ENCODE assay signal across 11 cellular contexts in the genomic region with DNA sequence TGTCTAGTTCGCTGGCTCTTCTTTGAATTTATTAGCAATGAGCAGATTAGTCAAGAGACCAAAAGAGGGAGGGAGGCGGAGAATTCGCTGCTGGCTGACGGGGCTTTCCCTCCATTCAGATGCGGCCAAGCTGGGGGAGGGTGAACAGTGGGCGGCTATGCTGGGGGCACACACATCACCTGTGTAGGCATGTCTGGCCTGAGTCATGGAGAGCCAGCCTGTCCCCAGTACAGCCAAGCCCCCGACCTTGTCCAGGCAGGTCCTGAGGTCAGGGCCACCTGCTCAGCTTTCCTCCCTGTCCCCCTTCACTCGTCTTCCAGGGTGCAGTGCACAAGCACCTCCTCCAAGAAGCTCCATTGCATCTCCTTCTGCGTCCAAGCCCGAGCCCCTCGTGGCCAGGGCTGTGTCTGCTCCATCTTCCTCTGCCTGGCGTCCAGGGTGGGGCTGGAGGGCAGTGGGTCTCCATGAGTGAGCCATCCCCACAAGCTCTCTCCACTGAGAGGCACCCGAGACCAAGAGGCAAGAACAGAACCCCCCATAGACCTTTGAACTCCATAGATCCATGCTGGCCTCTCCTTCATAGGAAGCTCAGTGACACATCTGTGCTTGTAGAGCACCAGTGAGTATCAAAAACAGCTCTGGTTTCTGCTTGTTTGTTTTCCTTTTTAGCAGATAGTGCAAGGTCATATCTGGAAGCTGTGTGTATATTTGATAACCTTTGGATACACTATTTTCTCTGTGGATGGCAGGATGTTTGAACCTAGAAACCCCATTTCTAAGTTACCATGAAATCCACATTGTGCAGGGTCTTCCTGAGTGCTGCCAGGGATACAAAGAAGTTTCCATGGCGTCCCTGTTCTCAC. TPM values are rescaled to one million over a fixed set of nuclear protein-coding genes. Genes with fewer than 3 reads are reported as not detected.
A peak's percentile ranks its signal among the peaks of the same experiment; 100 is the strongest.
DNase-seq lines count a peak whose midpoint lies in the region; ATAC-seq and TF ChIP-seq lines count a peak whose summit lies in the region.
"Had no signal": no experiment of that assay in that cellular context is flagged by ENCODE, and none has a peak within 500 bp of the region (broad histone marks: within the 10 kb centered on the region; RNA-seq: fewer than 3 reads in every experiment).

No MANE protein-coding gene starts in this region.

- H3K36me3 ChIP-seq in WERI-Rb-1 (peaks cover 6% of the 10 kb centered on the region; the same call in 1 of the 2 replicates), gastrocnemius medialis (peaks cover 0 to 22% of the 10 kb centered on the region in 2 donors), Karpas-422 (ENCODE audit: insufficient read depth, low read length) (no peaks in the 10 kb centered on the region)
- H3K36me3 ChIP-seq: cardiac muscle cell had no signal

- TF ChIP-seq CTCF in WERI-Rb-1 (IDR thresholded peaks at IDR 0.05; ENCODE audit: low read depth, low read length) (no peak), gastrocnemius medialis (IDR thresholded peaks at IDR 0.05 in 4 of 5, conservative IDR thresholded peaks at IDR 0.05 in 1 of 5) (no peak)

- H3K27ac ChIP-seq in WERI-Rb-1 = peak overlapping the region; percentile 84
- H3K27ac ChIP-seq in right cardiac atrium (ENCODE audit: low read length) = peak overlapping the region; percentile 89
- peak overlapping the region; percentile 84 to 94 (median 90) for H3K27ac ChIP-seq in gastrocnemius medialis
- H3K27ac ChIP-seq in Karpas-422 (ENCODE audit: low read length) = no peak overlapping the region

- peaks cover 37% of the 10 kb centered on the region for H3K4me1 ChIP-seq in right cardiac atrium (ENCODE audit: control insufficient read depth, insufficient read depth, low read length)
- peaks cover 63 to 70% of the 10 kb centered on the region in 2 donors for H3K4me1 ChIP-seq in gastrocnemius medialis
- H3K4me1 ChIP-seq in Karpas-422 (ENCODE audit: low read length) = no peaks in the 10 kb centered on the region

- intact Hi-C loops in right cardiac atrium (cut with DNase I) = loop anchor here in 1 of 4 donors (2.0 kb wide), 1 partner anchor 16 kb away; no protein-coding TSS in a partner anchor
- intact Hi-C loops in gastrocnemius medialis (cut with DNase I; ENCODE audit: low total_unique reads) = loop anchor here (1.0 kb wide), 1 partner anchor 15 kb away; no protein-coding TSS in a partner anchor

- H3K27me3 ChIP-seq in WERI-Rb-1 (ENCODE audit: insufficient read depth, low read depth, severe bottlenecking) (no peaks in the 10 kb centered on the region), right cardiac atrium (ENCODE audit: control insufficient read depth, insufficient read depth) (no peaks in the 10 kb centered on the region), gastrocnemius medialis (no peaks in the 10 kb centered on the region), Karpas-422 (ENCODE audit: low read length) (no peaks in the 10 kb centered on the region)
- H3K27me3 ChIP-seq: cardiac muscle cell had no signal

- ATAC-seq in GM18868 (IDR thresholded peaks at IDR 0.05; ENCODE audit: unreplicated experiment) = peak; percentile 39
- no peak for ATAC-seq in right cardiac atrium
- ATAC-seq in gastrocnemius medialis = no peak

- no peak for DNase-seq in WERI-Rb-1
- DNase-seq in right cardiac atrium = peak in 2 of 3 donors; percentile 40 to 62
- DNase-seq in gastrocnemius medialis = no peak
- DNase-seq in Karpas-422 = no peak
- no peak for DNase-seq in DMS153 (lab: John Stamatoyannopoulos, UW)
- DNase-seq in DMS79 treated with DMSO at 0.1 percent for 48 hours (lab: John Stamatoyannopoulos, UW) = no peak
- no peak for DNase-seq in Kasumi-1 (lab: John Stamatoyannopoulos, UW)
- DNase-seq: DND-41, NCI-H524 had no signal

- in situ Hi-C loops in gastrocnemius medialis (cut with MboI; ENCODE audit: low sequenced_read_pairs in 4 of 4) = loop anchor here in 2 of 4 donors (25.0 kb wide), 2 partner anchors 1032 to 1568 kb away; a partner anchor contains a TSS

- no peak overlapping the region for H3K9ac ChIP-seq in Karpas-422 (ENCODE audit: low read length)

- H3K9me3 ChIP-seq in WERI-Rb-1 (ENCODE audit: severe bottlenecking) (no peaks in the 10 kb centered on the region), right cardiac atrium (ENCODE audit: control insufficient read depth, low read length) (no peaks in the 10 kb centered on the region), gastrocnemius medialis (no peaks in the 10 kb centered on the region), Karpas-422 (ENCODE audit: low read length) (no peaks in the 10 kb centered on the region)

- H3K9me2 ChIP-seq in Karpas-422 (replicated peaks; ENCODE audit: insufficient read depth, low read length) = no peaks in the 10 kb centered on the region

- H3K4me3 ChIP-seq in WERI-Rb-1 (ENCODE audit: low read depth, low read length) = no peak overlapping the region
- no peak overlapping the region for H3K4me3 ChIP-seq in right cardiac atrium (ENCODE audit: low read length)
- peak overlapping the region in 2 of 4 donors; percentile 16 to 19 for H3K4me3 ChIP-seq in gastrocnemius medialis
- H3K4me3 ChIP-seq in Karpas-422 (ENCODE audit: low read length) = no peak overlapping the region
- H3K4me3 ChIP-seq: cardiac muscle cell had no signal

- 75% methylated on average over 14 of the region's 14 CpGs for WGBS in right cardiac atrium

- H2AFZ ChIP-seq in Karpas-422 (ENCODE audit: low read length) = no peak overlapping the region

- no peaks in the 10 kb centered on the region for H3K79me2 ChIP-seq in Karpas-422 (ENCODE audit: low read length)

- no peak for TF ChIP-seq POLR2A in gastrocnemius medialis (IDR thresholded peaks at IDR 0.05)

- no peak overlapping the region for H3K4me2 ChIP-seq in Karpas-422 (ENCODE audit: low read depth, low read length, poor library complexity, severe bottlenecking)

- H4K20me1 ChIP-seq in Karpas-422 (ENCODE audit: insufficient read depth, low read depth, low read length) = no peaks in the 10 kb centered on the region

RNA-seq across cellular contexts. Expression of a gene that starts 1.9 kb away (rescaled TPM):
- 10 to 100 TPM; 18.8 to 43.8 (median 23.8) TPM for total RNA-seq in right cardiac atrium
- 32.5 TPM for polyA plus RNA-seq in right cardiac atrium
- total RNA-seq in gastrocnemius medialis = 100 to 1,000 TPM in 2 of 4 donors, 10 to 100 TPM in 2; 83.4 to 331 (median 120) TPM
- total RNA-seq in Karpas-422 (2014; rRNA removed; shearing (Covaris generic); ENCODE audit: low replicate concordance) = not detected in 2 replicates

RNA-seq across cellular contexts. Expression of a gene that starts 20.2 kb away (rescaled TPM):
- total RNA-seq in right cardiac atrium (10 to 100 TPM; 15.4 to 20.7 (median 19.2) TPM), gastrocnemius medialis (10 to 100 TPM in 2 of 4 donors, 1 to 10 TPM in 2; 3.6 to 12.3 (median 8.1) TPM)
- polyA plus RNA-seq in right cardiac atrium = 14.8 TPM
- 34.9 and 53.2 TPM in 2 replicates for total RNA-seq in Karpas-422 (2014; rRNA removed; shearing (Covaris generic); ENCODE audit: low replicate concordance)

RNA-seq across cellular contexts. Expression of a gene that starts 20.9 kb away (rescaled TPM):
- total RNA-seq in right cardiac atrium (10 to 100 TPM; 57.9 to 92.1 (median 76.3) TPM), gastrocnemius medialis (10 to 100 TPM in 3 of 4 donors, 1 to 10 TPM in 1; 9.4 to 39.7 (median 24.0) TPM)
- 45.4 TPM for polyA plus RNA-seq in right cardiac atrium
- 3.6 and 7.1 TPM in 2 replicates for total RNA-seq in Karpas-422 (2014; rRNA removed; shearing (Covaris generic); ENCODE audit: low replicate concordance)

Comparison
In these comparisons a context has a peak if more than half of its experiments do, and no peak if none do; other contexts are left out.
1. DNase-seq: peak in right cardiac atrium (2 of 3); none in WERI-Rb-1 (single experiment), gastrocnemius medialis (0 of 2), Karpas-422 (single experiment), DMS153 (single experiment), DMS79 treated with DMSO at 0.1 percent for 48 hours (single experiment) and Kasumi-1 (0 of 2).
2. RNA of a gene that starts 1.9 kb away (total RNA-seq): 83.4 to 331 TPM in gastrocnemius medialis and 18.8 to 43.8 TPM in right cardiac atrium; not detected in Karpas-422; every median in the first group is over 10 times any median in the second.